8 cellular contexts compared by ENCODE assay signal in genomic region chr5:42951847-42952411, GRCh38.
DNase-seq lines count a peak whose midpoint lies in the region; ATAC-seq, FAIRE-seq and TF ChIP-seq lines count a peak whose summit lies in the region.

No MANE protein-coding gene starts in this region.

- no peaks in the 10 kb centered on the region for H3K9me3 ChIP-seq in endothelial cell of umbilical vein (replicated peaks; ENCODE audit: control insufficient read depth, insufficient read depth, low read length)

- H3K4me3 ChIP-seq in AG10803 (ENCODE audit: low read length) (peak overlapping the region; percentile 68), endothelial cell of umbilical vein (replicated peaks in 1 of 3; ENCODE audit: insufficient read depth in 1 of 3, low read depth in 1 of 3, low read length in 3 of 3) (peak overlapping the region; percentile 11 to 55 (median 49)), rectal smooth muscle tissue (ENCODE audit: low read length) (peak overlapping the region; percentile 60), H7 (ENCODE audit: insufficient read depth, low read depth, low read length) (no peak overlapping the region)

- no peaks in the 10 kb centered on the region for H3K9me1 ChIP-seq in endothelial cell of umbilical vein (replicated peaks; ENCODE audit: control insufficient read depth, extremely low read depth, insufficient read depth, low read length)

- H3K36me3 ChIP-seq in endothelial cell of umbilical vein (ENCODE audit: control insufficient read depth in 2 of 2, extremely low read depth in 1 of 2, insufficient read depth in 2 of 2, low read length in 2 of 2) (no peaks in the 10 kb centered on the region), rectal smooth muscle tissue (ENCODE audit: control insufficient read depth, insufficient read depth, low read length) (no peaks in the 10 kb centered on the region), H7 (replicated peaks; ENCODE audit: control insufficient read depth, insufficient read depth, low read length) (no peaks in the 10 kb centered on the region)

- no peaks in the 10 kb centered on the region for H3K27me3 ChIP-seq in endothelial cell of umbilical vein (ENCODE audit: control insufficient read depth in 2 of 2, insufficient read depth in 2 of 2, low read length in 2 of 2)
- peaks cover 33% of the 10 kb centered on the region for H3K27me3 ChIP-seq in rectal smooth muscle tissue (ENCODE audit: control insufficient read depth, insufficient read depth, low read length)
- H3K27me3 ChIP-seq in H7 (ENCODE audit: control insufficient read depth, insufficient read depth, low read length), result no peaks in the 10 kb centered on the region

- peak overlapping the region; percentile 99 for H3K27ac ChIP-seq in endothelial cell of umbilical vein (ENCODE audit: insufficient read depth, low read depth, low read length)
- H3K27ac ChIP-seq in rectal smooth muscle tissue (ENCODE audit: low read depth, low read length), result no peak overlapping the region

- peak; percentile 44 for DNase-seq in AG10803 (ENCODE audit: low read depth)
- peak; percentile 9 for DNase-seq in GM19240 (ENCODE audit: insufficient read length, low spot score)
- DNase-seq in activated CD4-positive, alpha-beta T cell treated with anti-CD3 and anti-CD28 coated beads, Interleukin-2, amount 50 U/mL, for 1 hour, result peak; percentile 56
- peak; percentile 57 for DNase-seq in endothelial cell of umbilical vein (ENCODE audit: low read depth, low spot score)
- DNase-seq in H7, result no peak
- DNase-seq in omental fat pad (ENCODE audit: low spot score), result no peak

- TF ChIP-seq CTCF in AG10803 (conservative IDR thresholded peaks at IDR 0.05; ENCODE audit: low read length) (no peak), endothelial cell of umbilical vein (IDR thresholded peaks at IDR 0.05; ENCODE audit: extremely low read depth in 1 of 2, insufficient read depth in 1 of 2, low read depth in 1 of 2, low read length in 2 of 2) (no peak), omental fat pad (IDR thresholded peaks at IDR 0.05) (no peak)

- intact Hi-C loops in endothelial cell of umbilical vein (cut with micrococcal nuclease), result loop anchor here (1.0 kb wide), 1 partner anchor 604 kb away; no protein-coding TSS in a partner anchor

- peak overlapping the region; percentile 57 for H3K4me2 ChIP-seq in endothelial cell of umbilical vein (ENCODE audit: insufficient read depth, low read length)

- H3K79me2 ChIP-seq in endothelial cell of umbilical vein (ENCODE audit: control insufficient read depth, insufficient read depth, low read length), result peaks cover 36% of the 10 kb centered on the region

- H2AFZ ChIP-seq in endothelial cell of umbilical vein (ENCODE audit: low read depth, low read length), result no peak overlapping the region

- FAIRE-seq in endothelial cell of umbilical vein (lab: Jason Lieb, UNC), result peak; percentile 55

- ATAC-seq in HG03442 (IDR thresholded peaks at IDR 0.05; ENCODE audit: unreplicated experiment) (peak; percentile 21), omental fat pad (ENCODE audit: low FRiP score) (no peak)

- POLR2A ChIA-PET in endothelial cell of umbilical vein (lab: Charles Lee), result interaction anchor here (0.9 to 2.0 kb wide), 2 partner anchors 42 to 67 kb away, joined by 10 read pairs; no protein-coding TSS in a partner anchor

- no peaks in the 10 kb centered on the region for H4K20me1 ChIP-seq in endothelial cell of umbilical vein (replicated peaks; ENCODE audit: control insufficient read depth, extremely low read depth, insufficient read depth, low read length)

- H3K4me1 ChIP-seq in endothelial cell of umbilical vein (ENCODE audit: control insufficient read depth, extremely low read depth, insufficient read depth, low read length) (peaks cover 16% of the 10 kb centered on the region), rectal smooth muscle tissue (ENCODE audit: control insufficient read depth, insufficient read depth, low read length) (no peaks in the 10 kb centered on the region)

- BruUV-seq in endothelial cell of umbilical vein (replicated peaks; lab: Mats Ljungman, UMichigan), result no TSS peak

- H3K9ac ChIP-seq in endothelial cell of umbilical vein (replicated peaks; ENCODE audit: extremely low read depth, insufficient read depth, low read length), result peak overlapping the region; percentile 93
- H3K9ac ChIP-seq in rectal smooth muscle tissue (ENCODE audit: low read length), result no peak overlapping the region

- no peak for TF ChIP-seq POLR2A in endothelial cell of umbilical vein (IDR thresholded peaks at IDR 0.05; ENCODE audit: low read depth, low read length)

- CTCF ChIA-PET in endothelial cell of umbilical vein (lab: Charles Lee), result interaction anchor here (1.6 to 5.8 kb wide), 3 partner anchors 40 to 68 kb away, joined by 5 to 61 read pairs (median 7); no protein-coding TSS in a partner anchor

- dilution Hi-C loops in endothelial cell of umbilical vein (cut with MboI; ENCODE audit: extremely low pct_ligation_motif_present, low sequenced_read_pairs), result no loop called here

TF ChIP-seq in endothelial cell of umbilical vein, 7 proteins besides CTCF, POLR2A, EP300 and RAD21:
- no peak for TF ChIP-seq EZH2 (IDR thresholded peaks at IDR 0.05; ENCODE audit: borderline replicate concordance, low read depth, low read length, severe bottlenecking)
- TF ChIP-seq POLR2AphosphoS5 (IDR thresholded peaks at IDR 0.05; ENCODE audit: insufficient read depth, low read depth, low read length), result no peak
- no peak for TF ChIP-seq MAX (IDR thresholded peaks at IDR 0.05; ENCODE audit: insufficient read depth, insufficient read length)
- no peak for TF ChIP-seq MYC (IDR thresholded peaks at IDR 0.05; ENCODE audit: low read depth, low read length)
- no peak for TF ChIP-seq JUN (IDR thresholded peaks at IDR 0.05; ENCODE audit: borderline replicate concordance, insufficient read depth, insufficient read length, low read depth)
- TF ChIP-seq GATA2 (IDR thresholded peaks at IDR 0.05; ENCODE audit: insufficient read depth, insufficient read length, low read depth, low read length), result no peak
- TF ChIP-seq FOS (IDR thresholded peaks at IDR 0.05; ENCODE audit: borderline replicate concordance, insufficient read depth, low read length), result no peak
TF ChIP-seq in endothelial cell of umbilical vein: peak in this region for 0.

Comparison
In these comparisons a context has a peak if more than half of its experiments do, and no peak if none do; other contexts are left out.
1. DNase-seq: peak in AG10803 (single experiment), GM19240 (single experiment), activated CD4-positive, alpha-beta T cell treated with anti-CD3 and anti-CD28 coated beads, Interleukin-2, amount 50 U/mL, for 1 hour (single experiment) and endothelial cell of umbilical vein (single experiment); none in H7 (single experiment) and omental fat pad (single experiment).